In genomic region chr17:28887871-28888471, GRCh38 we compare ENCODE assay signal across 22 cellular contexts. TPM values are rescaled to one million over a fixed set of nuclear protein-coding genes. Genes with fewer than 3 reads are reported as not detected.
DNase-seq lines count a peak whose midpoint lies in the region; ATAC-seq and TF ChIP-seq lines count a peak whose summit lies in the region.
"Had no signal": no experiment of that assay in that cellular context is flagged by ENCODE, and none has a peak within 500 bp of the region (broad histone marks: within the 10 kb centered on the region; RNA-seq: fewer than 3 reads in every experiment).

No MANE protein-coding gene starts in this region.

- H3K9me3 ChIP-seq in BLaER1 treated with 17β-estradiol and CSF1 and Interleukin-3, amounts not matched to agents 10 nM and 100 nM (replicated peaks in 1 of 11), result no peaks in the 10 kb centered on the region; a peak in 1 of 22 replicates
- H3K9me3 ChIP-seq: ovary, SK-N-SH, transverse colon had no signal

- H3K9me3 Mint-ChIP-seq in activated B cell treated with CpG ODN at 0.5 μM for 24 hours (no peaks in the 10 kb centered on the region), naive B cell (no peaks in the 10 kb centered on the region)
- H3K9me3 Mint-ChIP-seq: natural killer cell treated with Interleukin-12 subunit alpha and Interleukin-12 subunit beta and Interleukin-15 and Interleukin-18, amount 100 ng/mL, for 72 hours had no signal

- no peaks in the 10 kb centered on the region for H3K27me3 Mint-ChIP-seq in activated B cell treated with CpG ODN at 0.5 μM for 24 hours
- no peaks in the 10 kb centered on the region for H3K27me3 Mint-ChIP-seq in naive B cell
- H3K27me3 Mint-ChIP-seq: natural killer cell treated with Interleukin-12 subunit alpha and Interleukin-12 subunit beta and Interleukin-15 and Interleukin-18, amount 100 ng/mL, for 72 hours had no signal

- peak; percentile 41 for ATAC-seq in GM18861 (IDR thresholded peaks at IDR 0.05; ENCODE audit: unreplicated experiment)
- peak; percentile 86 for ATAC-seq in activated B cell treated with CpG ODN at 0.5 μM for 24 hours (ENCODE audit: low read depth)
- peak; percentile 73 to 77 for ATAC-seq in naive B cell (ENCODE audit: low read depth in 2 of 2)
- ATAC-seq in GM19452 (IDR thresholded peaks at IDR 0.05; ENCODE audit: unreplicated experiment), result no peak
- ATAC-seq: natural killer cell treated with Interleukin-12 subunit alpha and Interleukin-12 subunit beta and Interleukin-15 and Interleukin-18, amount 100 ng/mL, for 72 hours had no signal

- H3K27me3 ChIP-seq in BLaER1 treated with 17β-estradiol and CSF1 and Interleukin-3, amounts not matched to agents 10 nM and 100 nM, result no peaks in the 10 kb centered on the region
- H3K27me3 ChIP-seq: brain microvascular endothelial cell, ovary, transverse colon had no signal

- H3K36me3 ChIP-seq in BLaER1 treated with 17β-estradiol and CSF1 and Interleukin-3, amounts not matched to agents 10 nM and 100 nM, result peaks cover 12 to 55% (median 38%) of the 10 kb centered on the region in 11 experiments
- H3K36me3 ChIP-seq: ovary had no signal

- peaks cover 61% of the 10 kb centered on the region for H3K36me3 Mint-ChIP-seq in activated B cell treated with CpG ODN at 0.5 μM for 24 hours (ENCODE audit: low read depth)
- H3K36me3 Mint-ChIP-seq in naive B cell, result peaks cover 0 to 16% of the 10 kb centered on the region in 2 donors

- DNase-seq in activated B cell treated with CpG ODN at 0.5 μM for 24 hours (no peak), naive B cell (no peak), DMS79 (lab: John Stamatoyannopoulos, UW) (no peak), hepatic stellate cell (ENCODE audit: low spot score) (no peak)
- DNase-seq: activated effector memory CD4-positive, alpha-beta T cell treated with anti-CD3 and anti-CD28 coated beads, Interleukin-2, amount 50 U/mL, for 16 hours; activated T-cell treated with anti-CD3 and anti-CD28 coated beads for 4 hours; brain microvascular endothelial cell; C1 segment of cervical spinal cord; EL; HCEC 1CT; NCI-H1436 treated with DMSO at 0.1 percent for 48 hours; NCI-H774; ovary; SK-N-SH; stimulated activated CD4-positive, alpha-beta T cell treated with anti-CD3 and anti-CD28 coated beads, Interleukin-2, amount 100 ng/mL, for 24 hours; T-helper 2 cell; transverse colon had no signal

- POLR2A ChIA-PET in activated B cell treated with CpG ODN at 0.5 μM for 24 hours (lab: Charles Lee), result interaction anchor here (0.6 to 3.2 kb wide), 8 partner anchors 9 to 162 kb away, joined by 3 to 22 read pairs (median 8); partner anchors contain the start of genes DHRS13, FAM222B, FLOT2 and TLCD1

- no peak overlapping the region for H3K4me3 ChIP-seq in BLaER1 treated with 17β-estradiol and CSF1 and Interleukin-3, amounts not matched to agents 10 nM and 100 nM
- H3K4me3 ChIP-seq: ovary, smooth muscle cell, transverse colon had no signal

- peaks cover 51 to 97% (median 82%) of the 10 kb centered on the region in 10 experiments for H3K4me1 ChIP-seq in BLaER1 treated with 17β-estradiol and CSF1 and Interleukin-3, amounts not matched to agents 10 nM and 100 nM

- H3K4me1 Mint-ChIP-seq in activated B cell treated with CpG ODN at 0.5 μM for 24 hours, result peaks cover 76% of the 10 kb centered on the region
- peaks cover 59 to 77% (median 69%) of the 10 kb centered on the region in 3 donors for H3K4me1 Mint-ChIP-seq in naive B cell

- H3K9ac ChIP-seq in BLaER1 treated with 17β-estradiol and CSF1 and Interleukin-3, amounts not matched to agents 10 nM and 100 nM, result 0 out of 22 replicates have a peak overlapping the region, but pooled peaks of 3 of the 11 experiments have one; percentile 8 to 22 (median 9)
- H3K9ac ChIP-seq: SK-N-SH had no signal

- no peak overlapping the region for H3K27ac ChIP-seq in BLaER1 treated with 17β-estradiol and CSF1 and Interleukin-3, amounts not matched to agents 10 nM and 100 nM
- H3K27ac ChIP-seq: brain microvascular endothelial cell, ovary, transverse colon had no signal

- peaks cover 0 to 77% (median 26%) of the 10 kb centered on the region in 11 experiments; a peak in 12 of 22 replicates for H4K20me1 ChIP-seq in BLaER1 treated with 17β-estradiol and CSF1 and Interleukin-3, amounts not matched to agents 10 nM and 100 nM

- H3K27ac Mint-ChIP-seq in activated B cell treated with CpG ODN at 0.5 μM for 24 hours (peak overlapping the region; percentile 72), naive B cell (peak overlapping the region in 4 of 6 donors; percentile 41 to 84 (median 72))

- CTCF ChIA-PET in activated B cell treated with CpG ODN at 0.5 μM for 24 hours (lab: Charles Lee), result interaction anchor here (0.8 to 1.2 kb wide), 3 partner anchors 10 to 124 kb away, joined by 4 to 7 read pairs (median 7); partner anchors contain the start of genes DHRS13 and FLOT2

- no peak for TF ChIP-seq CTCF in activated B cell treated with CpG ODN at 0.5 μM for 24 hours (IDR thresholded peaks at IDR 0.05)

- intact Hi-C loops in activated B cell treated with CpG ODN at 0.5 μM for 24 hours (cut with micrococcal nuclease), result loop anchor here (1.0 to 2.0 kb wide), 3 partner anchors 9 to 17 kb away; partner anchors contain the start of genes DHRS13 and FLOT2

- peak overlapping the region in 9 of 11 experiments; percentile 12 to 98 (median 92); a peak in 16 of 22 replicates for H3K4me2 ChIP-seq in BLaER1 treated with 17β-estradiol and CSF1 and Interleukin-3, amounts not matched to agents 10 nM and 100 nM
- H3K4me2 ChIP-seq: SK-N-SH, smooth muscle cell had no signal

- H3K4me3 Mint-ChIP-seq in activated B cell treated with CpG ODN at 0.5 μM for 24 hours (peak overlapping the region; percentile 53), naive B cell (peak overlapping the region in 6 of 8 donors; percentile 28 to 79 (median 56))
- H3K4me3 Mint-ChIP-seq: natural killer cell treated with Interleukin-12 subunit alpha and Interleukin-12 subunit beta and Interleukin-15 and Interleukin-18, amount 100 ng/mL, for 72 hours had no signal

RNA-seq across cellular contexts. Expression of gene FLOT2, which starts 9.6 kb away (rescaled TPM):
- total RNA-seq in activated B cell treated with CpG ODN at 0.5 μM for 24 hours, result 303 and 321 TPM in 2 replicates
- 100 to 1,000 TPM; 431 to 655 (median 460) TPM for polyA plus RNA-seq in naive B cell (ENCODE audit: low read depth in 6 of 6)

RNA-seq across cellular contexts. Expression of gene DHRS13, which starts 14.9 kb away (rescaled TPM):
- 32.0 and 39.6 TPM in 2 replicates for total RNA-seq in activated B cell treated with CpG ODN at 0.5 μM for 24 hours
- 10 to 100 TPM in 5 of 6 donors, 1 to 10 TPM in 1; 9.4 to 17.3 (median 11.5) TPM for polyA plus RNA-seq in naive B cell (ENCODE audit: low read depth in 6 of 6)

RNA-seq across cellular contexts. Expression of gene ERAL1, which starts 33.2 kb away (rescaled TPM):
- 47.6 and 49.2 TPM in 2 replicates for total RNA-seq in activated B cell treated with CpG ODN at 0.5 μM for 24 hours
- polyA plus RNA-seq in naive B cell (ENCODE audit: low read depth in 6 of 6), result 10 to 100 TPM; 37.0 to 50.3 (median 46.2) TPM

RNA-seq across cellular contexts. Expression of gene FAM222B, which starts 45.4 kb away (rescaled TPM):
- 15.6 and 16.0 TPM in 2 replicates for total RNA-seq in activated B cell treated with CpG ODN at 0.5 μM for 24 hours
- polyA plus RNA-seq in naive B cell (ENCODE audit: low read depth in 6 of 6), result 10 to 100 TPM in 2 of 6 donors, 1 to 10 TPM in 4; 6.6 to 19.4 (median 8.2) TPM
